In genomic region chr12:24769682-24770081, GRCh38 we compare ENCODE assay signal across 35 cellular contexts.
"Had no signal": no experiment of that assay in that cellular context is flagged by ENCODE, and none has a peak within 500 bp of the region (broad histone marks: within the 10 kb centered on the region; RNA-seq: fewer than 3 reads in every experiment).

No MANE protein-coding gene starts in this region.

- H3K27ac ChIP-seq: KMS-11 had no signal

- H3K9ac ChIP-seq: KMS-11 had no signal

- DNase-seq: Karpas-422, Kasumi-1, MG63, MV-4-11, NCI-H1048, NCI-H1092, NCI-H1092 treated with DMSO at 0.1 percent for 48 hours, NCI-H1105, NCI-H1105 treated with DMSO at 0.1 percent for 48 hours, NCI-H1417, NCI-H1417 treated with DMSO at 0.1 percent for 48 hours, NCI-H1436, NCI-H1436 treated with DMSO at 0.1 percent for 48 hours, NCI-H146, NCI-H1694, NCI-H1694 treated with DMSO at 0.1 percent for 48 hours, NCI-H187, NCI-H187 treated with DMSO at 0.1 percent for 48 hours, NCI-H1930, NCI-H2029, NCI-H2029 treated with DMSO at 0.1 percent for 48 hours, NCI-H2081, NCI-H2081 treated with DMSO at 0.1 percent for 48 hours, NCI-H2107, NCI-H2171, NCI-H2171 treated with DMSO at 0.1 percent for 48 hours, NCI-H2227 treated with DMSO at 0.1 percent for 48 hours, NCI-H226, NCI-H345, NCI-H446, NCI-H446 treated with DMSO at 0.1 percent for 48 hours, NCI-H510A, NCI-H510A treated with DMSO at 0.1 percent for 48 hours, NCI-H524 had no signal

- H3K27me3 ChIP-seq: MG63 had no signal

- H3K9me3 ChIP-seq: MG63 had no signal

- H3K4me2 ChIP-seq: KMS-11 had no signal

- H3K36me3 ChIP-seq: MG63 had no signal

- H3K4me3 ChIP-seq: MG63 had no signal
